Comparison of ENCODE assay signal across 20 cellular contexts in the genomic region with DNA sequence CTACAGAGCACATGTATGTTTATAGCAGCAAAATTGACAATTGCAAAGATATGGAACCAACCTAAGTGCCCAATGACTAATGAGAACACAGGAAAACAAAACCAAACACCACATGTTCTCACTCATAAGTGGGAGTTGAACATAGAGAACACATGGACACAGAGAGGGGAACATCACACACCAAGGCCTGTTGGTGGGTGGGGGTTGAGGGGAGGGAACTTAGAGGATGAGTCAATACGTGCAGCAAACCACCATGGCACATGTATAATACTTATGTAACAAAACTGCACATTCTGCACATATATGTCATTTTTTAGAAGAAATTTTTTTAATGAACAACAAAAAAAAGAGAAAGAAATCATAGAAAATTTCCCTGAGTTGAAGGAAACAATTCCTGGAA. TPM values are rescaled to one million over a fixed set of nuclear protein-coding genes. Genes with fewer than 3 reads are reported as not detected.
DNase-seq lines count a peak whose midpoint lies in the region; ATAC-seq and TF ChIP-seq lines count a peak whose summit lies in the region.
"Had no signal": no experiment of that assay in that cellular context is flagged by ENCODE, and none has a peak within 500 bp of the region (broad histone marks: within the 10 kb centered on the region; RNA-seq: fewer than 3 reads in every experiment).

No MANE protein-coding gene starts in this region.

- H3K9ac ChIP-seq in endodermal cell (ENCODE audit: extremely low read depth, low read length, poor library complexity, severe bottlenecking) = no peak overlapping the region
- H3K9ac ChIP-seq: KMS-11 had no signal

- H3K36me3 Mint-ChIP-seq in endodermal cell (ENCODE audit: low read depth) = peaks cover 8% of the 10 kb centered on the region

- ATAC-seq in GM18870 (IDR thresholded peaks at IDR 0.05; ENCODE audit: unreplicated experiment) = no peak
- ATAC-seq: gastroesophageal sphincter; lower lobe of right lung; naive thymus-derived CD4-positive, alpha-beta T cell had no signal

- peaks cover 16% of the 10 kb centered on the region for H3K4me1 Mint-ChIP-seq in endodermal cell

- H3K4me3 Mint-ChIP-seq in endodermal cell = no peak overlapping the region
- H3K4me3 Mint-ChIP-seq: naive thymus-derived CD4-positive, alpha-beta T cell had no signal

- H3K27me3 Mint-ChIP-seq in endodermal cell (ENCODE audit: insufficient read depth) = no peaks in the 10 kb centered on the region
- H3K27me3 Mint-ChIP-seq: naive thymus-derived CD4-positive, alpha-beta T cell had no signal

- H3K4me1 ChIP-seq in endodermal cell (ENCODE audit: control insufficient read depth, insufficient read depth, low read length) = peaks cover 3% of the 10 kb centered on the region

- no peaks in the 10 kb centered on the region for H3K36me3 ChIP-seq in endodermal cell (ENCODE audit: control insufficient read depth, insufficient read depth, low read length)
- H3K36me3 ChIP-seq: lower lobe of right lung, thoracic aorta had no signal

- peak overlapping the region; percentile 28 for H3K4me3 ChIP-seq in endodermal cell (ENCODE audit: low read length)
- H3K4me3 ChIP-seq: gastroesophageal sphincter, lower lobe of right lung, thoracic aorta had no signal

- TF ChIP-seq CTCF in endodermal cell (conservative IDR thresholded peaks at IDR 0.05) = no peak

- no peaks in the 10 kb centered on the region for H3K27me3 ChIP-seq in endodermal cell (ENCODE audit: control insufficient read depth, insufficient read depth, low read length, poor library complexity, severe bottlenecking)
- H3K27me3 ChIP-seq: gastroesophageal sphincter had no signal

- WGBS in endodermal cell (ENCODE audit: insufficient coverage in 1 of 2, insufficient read length in 1 of 2), 2 experiments = no CpG with 5 or more reads among the region's 1 CpG

- peaks cover 35% of the 10 kb centered on the region for H3K9me3 ChIP-seq in endodermal cell (ENCODE audit: control insufficient read depth, low read length)
- H3K9me3 ChIP-seq: thoracic aorta had no signal

- no peak overlapping the region for H3K27ac ChIP-seq in endodermal cell (ENCODE audit: low read depth, low read length)
- H3K27ac ChIP-seq: 22Rv1, C4-2B, KMS-11, lower lobe of right lung, thoracic aorta had no signal

- DNase-seq in DMS 273 (lab: John Stamatoyannopoulos, UW; ENCODE audit: unreplicated experiment) (peak; percentile 10), DMS 273 treated with DMSO at 0.1 percent for 48 hours (lab: John Stamatoyannopoulos, UW) (no peak), endodermal cell (no peak), occipital lobe (lab: John Stamatoyannopoulos, UW) (no peak), RKO (ENCODE audit: low spot score) (no peak)
- peak; percentile 28 to 29 for DNase-seq in stimulated activated CD8-positive, alpha-beta memory T cell treated with anti-CD3 and anti-CD28 coated beads, Interleukin-7, amount 100 ng/mL, for 4 hours (ENCODE audit: low read depth in 2 of 2)
- DNase-seq in stimulated activated CD8-positive, alpha-beta memory T cell treated with anti-CD3 and anti-CD28 coated beads, Interleukin-4, amount 100 ng/mL, for 48 hours = no peak
- DNase-seq: DND-41; lower lobe of right lung; naive thymus-derived CD4-positive, alpha-beta T cell; NCI-H1436 treated with DMSO at 0.1 percent for 48 hours; NCI-H2227 treated with DMSO at 0.1 percent for 48 hours; SIG-M5; T1000 had no signal

- H3K27ac Mint-ChIP-seq in endodermal cell = no peak overlapping the region

- H3K9me3 Mint-ChIP-seq in endodermal cell = peaks cover 28% of the 10 kb centered on the region

RNA-seq across cellular contexts. Expression of a gene that starts 3.9 kb away (rescaled TPM):
- 1 to 10 TPM; 5.1 to 7.2 TPM for total RNA-seq in endodermal cell
- polyA plus RNA-seq in endodermal cell (2013, experiment 1 of 2) = 6.6 TPM
- polyA plus RNA-seq in endodermal cell (2013, experiment 2 of 2) = 6.0 TPM
- total RNA-seq in occipital lobe = 18.6 TPM

Comparison
In these comparisons a context has a peak if more than half of its experiments do, and no peak if none do; other contexts are left out.
1. DNase-seq: peak in DMS 273 (single experiment) and stimulated activated CD8-positive, alpha-beta memory T cell treated with anti-CD3 and anti-CD28 coated beads, Interleukin-7, amount 100 ng/mL, for 4 hours (2 of 2); none in DMS 273 treated with DMSO at 0.1 percent for 48 hours (single experiment), stimulated activated CD8-positive, alpha-beta memory T cell treated with anti-CD3 and anti-CD28 coated beads, Interleukin-4, amount 100 ng/mL, for 48 hours (single experiment), endodermal cell (single experiment), occipital lobe (single experiment) and RKO (single experiment).